13 cellular contexts compared by ENCODE assay signal in the genomic region with DNA sequence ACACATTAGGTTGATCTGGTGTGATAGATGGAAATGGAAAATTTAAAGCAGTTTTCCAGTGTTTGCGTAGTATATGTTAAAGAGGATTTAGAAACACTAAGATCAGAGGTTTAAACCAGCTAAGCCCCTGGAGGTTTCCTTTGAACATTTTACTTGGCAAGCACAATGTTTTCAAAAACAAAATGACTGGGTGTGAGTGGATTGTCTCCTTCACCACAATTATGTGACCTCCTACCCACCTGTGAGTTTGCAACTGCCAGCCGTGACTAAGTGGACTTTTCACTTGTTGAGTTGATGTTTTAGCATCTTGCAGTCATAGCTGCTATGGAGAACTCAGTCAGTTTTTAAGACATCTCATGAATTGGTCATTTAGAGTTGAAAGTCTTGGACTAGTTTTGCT. TPM values are rescaled to one million over a fixed set of nuclear protein-coding genes. Genes with fewer than 3 reads are reported as not detected.
DNase-seq lines count a peak whose midpoint lies in the region; ATAC-seq, FAIRE-seq and TF ChIP-seq lines count a peak whose summit lies in the region.
"Had no signal": no experiment of that assay in that cellular context is flagged by ENCODE, and none has a peak within 500 bp of the region (broad histone marks: within the 10 kb centered on the region; RNA-seq: fewer than 3 reads in every experiment).

No MANE protein-coding gene starts in this region.

- FAIRE-seq in astrocyte (lab: Jason Lieb, UNC): peak; percentile 86

- H3K4me3 ChIP-seq in astrocyte (ENCODE audit: insufficient read depth, low read depth, low read length) (peak overlapping the region; percentile 3), kidney epithelial cell (ENCODE audit: low read depth, low read length) (no peak overlapping the region)

- H3K4me1 Mint-ChIP-seq in astrocyte (ENCODE audit: low read depth, unreplicated experiment): peaks cover 20% of the 10 kb centered on the region

- no peak for ATAC-seq in activated CD4-positive, CD25-positive, alpha-beta regulatory T cell treated with anti-CD3 and anti-CD28 coated beads, Interleukin-2, amount 50 U/mL, for 24 hours
- ATAC-seq: CD8-positive, alpha-beta T cell had no signal

- H3K79me2 ChIP-seq in astrocyte (ENCODE audit: insufficient read depth, low read length): no peaks in the 10 kb centered on the region

- H3K4me2 ChIP-seq in astrocyte (ENCODE audit: low read length): peak overlapping the region; percentile 64

- H3K36me3 ChIP-seq in astrocyte (ENCODE audit: insufficient read depth, low read length): no peaks in the 10 kb centered on the region
- no peaks in the 10 kb centered on the region for H3K36me3 ChIP-seq in kidney epithelial cell (ENCODE audit: control insufficient read depth, insufficient read depth, low read length)

- H2AFZ ChIP-seq in astrocyte (ENCODE audit: low read depth, low read length): no peak overlapping the region

- DNase-seq in AG08395 (ENCODE audit: low spot score) (peak; percentile 72), HT-29 (ENCODE audit: low spot score) (peak; percentile 58), astrocyte (ENCODE audit: low read depth) (peak; percentile 99), kidney epithelial cell (ENCODE audit: low read depth) (peak; percentile 97), DMS153 (lab: John Stamatoyannopoulos, UW) (no peak), cerebellar cortex (ENCODE audit: low spot score) (no peak)
- DNase-seq in stimulated activated CD4-positive, alpha-beta T cell treated with anti-CD3 and anti-CD28 coated beads, Interleukin-4, amount 100 ng/mL, for 24 hours: no peak
- DNase-seq: caudate nucleus; CD8-positive, alpha-beta T cell; hypothalamus; NCI-H1417 had no signal

- no peaks in the 10 kb centered on the region for H3K36me3 Mint-ChIP-seq in astrocyte (ENCODE audit: low read depth, unreplicated experiment)
- H3K36me3 Mint-ChIP-seq: CD8-positive, alpha-beta T cell had no signal

- peak overlapping the region; percentile 92 for H3K27ac ChIP-seq in astrocyte (ENCODE audit: low read depth, low read length)

- H3K4me1 ChIP-seq in astrocyte (ENCODE audit: insufficient read depth, low read length): peaks cover 43% of the 10 kb centered on the region

- peak overlapping the region; percentile 75 for H3K9ac ChIP-seq in astrocyte (ENCODE audit: low read length)

- TF ChIP-seq CTCF in astrocyte (IDR thresholded peaks at IDR 0.05; ENCODE audit: insufficient read depth, low read depth, low read length) (no peak), kidney epithelial cell (IDR thresholded peaks at IDR 0.05; ENCODE audit: insufficient read depth, low read length, poor library complexity, severe bottlenecking) (no peak)

- H3K27me3 ChIP-seq in astrocyte (ENCODE audit: insufficient read depth, low read length): no peaks in the 10 kb centered on the region
- H3K27me3 ChIP-seq in kidney epithelial cell (ENCODE audit: control insufficient read depth, insufficient read depth, low read length): no peaks in the 10 kb centered on the region

- peak overlapping the region; percentile 93 for H3K27ac Mint-ChIP-seq in astrocyte (ENCODE audit: unreplicated experiment)
- H3K27ac Mint-ChIP-seq: CD8-positive, alpha-beta T cell had no signal

- H3K27me3 Mint-ChIP-seq in astrocyte (ENCODE audit: low read depth, unreplicated experiment): no peaks in the 10 kb centered on the region

- H4K20me1 ChIP-seq in astrocyte (ENCODE audit: insufficient read depth, low read length): no peaks in the 10 kb centered on the region

- no peak overlapping the region for H3K4me3 Mint-ChIP-seq in astrocyte (ENCODE audit: unreplicated experiment)
- H3K4me3 Mint-ChIP-seq: CD8-positive, alpha-beta T cell had no signal

- no peaks in the 10 kb centered on the region for H3K9me3 Mint-ChIP-seq in astrocyte (ENCODE audit: unreplicated experiment)
- H3K9me3 Mint-ChIP-seq: CD8-positive, alpha-beta T cell had no signal

- no peaks in the 10 kb centered on the region for H3K9me3 ChIP-seq in astrocyte (ENCODE audit: insufficient read depth, low read depth, low read length)

RNA-seq across cellular contexts. Expression of a gene that starts 4.7 kb away (rescaled TPM):
- total RNA-seq in HT-29 (2014; rRNA removed; shearing (Covaris generic)): 0.29 TPM in 1 of 2 replicates, not detected in the other
- total RNA-seq in astrocyte (not detected in 2 replicates), kidney epithelial cell (not detected in 2 replicates)
- total RNA-seq: activated CD8-positive, alpha-beta memory T cell treated with anti-CD3 and anti-CD28 coated beads for 36 hours; CD8-positive, alpha-beta T cell had no signal

Comparison
In these comparisons a context has a peak if more than half of its experiments do, and no peak if none do; other contexts are left out.
1. DNase-seq: peak in AG08395 (single experiment), HT-29 (single experiment), astrocyte (single experiment) and kidney epithelial cell (single experiment); none in DMS153 (single experiment), stimulated activated CD4-positive, alpha-beta T cell treated with anti-CD3 and anti-CD28 coated beads, Interleukin-4, amount 100 ng/mL, for 24 hours (single experiment) and cerebellar cortex (single experiment).